15 cellular contexts compared by ENCODE assay signal in genomic region chr12:132787877-132788276, GRCh38.
"Had no signal": no experiment of that assay in that cellular context is flagged by ENCODE, and none has a peak within 500 bp of the region (broad histone marks: within the 10 kb centered on the region; RNA-seq: fewer than 3 reads in every experiment).

No MANE protein-coding gene starts in this region.

- FAIRE-seq: colon, endothelial cell of umbilical vein, keratinocyte had no signal

- H3K27me3 ChIP-seq: cardiac muscle cell, esophagus squamous epithelium, neutrophil, transverse colon had no signal

- H2AFZ ChIP-seq: parathyroid adenoma had no signal

- ATAC-seq: left lobe of liver had no signal

- H3K9ac ChIP-seq: parathyroid adenoma had no signal

- H3K4me3 ChIP-seq: cardiac muscle cell, esophagus squamous epithelium, transverse colon had no signal

- H3K4me1 ChIP-seq: esophagus squamous epithelium, parathyroid adenoma, transverse colon had no signal

- H3K9me3 ChIP-seq: esophagus squamous epithelium, neutrophil, transverse colon had no signal

- DNase-seq: activated CD4-positive, alpha-beta T cell treated with anti-CD3 and anti-CD28 coated beads for 4 hours; activated naive CD4-positive, alpha-beta T cell; esophagus squamous epithelium; hippocampal formation; stimulated activated CD4-positive, alpha-beta T cell treated with anti-CD3 and anti-CD28 coated beads, Interleukin-12 subunit alpha, Interleukin-12 subunit beta, amount 100 ng/mL, for 4 hours; stimulated activated CD4-positive, alpha-beta T cell treated with anti-CD3 and anti-CD28 coated beads, Interleukin-2, amount 100 ng/mL, for 24 hours; substantia nigra; transverse colon had no signal

- H3K27ac ChIP-seq: cardiac muscle cell, esophagus squamous epithelium, neutrophil, parathyroid adenoma, transverse colon had no signal
